1 cellular context compared by ENCODE assay signal in the genomic region with DNA sequence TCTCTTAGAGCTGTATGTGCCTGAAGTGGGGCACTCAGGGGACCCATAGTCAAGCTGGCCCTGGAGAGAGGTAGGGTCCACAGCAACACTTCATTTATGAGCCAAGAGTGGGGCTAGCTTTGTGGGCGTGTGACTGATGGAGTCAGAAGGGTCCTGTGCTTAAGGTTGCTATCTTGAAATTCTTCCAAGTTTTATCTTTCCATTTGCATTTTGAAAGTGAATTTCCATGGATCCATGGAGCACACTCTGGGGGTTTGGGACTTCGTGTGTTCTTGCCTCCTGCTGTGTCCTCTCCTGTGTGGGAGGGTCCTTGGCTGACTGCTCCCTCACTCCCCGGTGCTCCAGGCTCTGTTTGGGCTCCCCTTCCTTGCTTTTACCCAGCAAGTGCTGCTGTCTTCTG.
TF ChIP-seq lines count a peak whose summit lies in the region.

No MANE protein-coding gene starts in this region.

TF ChIP-seq in GM12878, 131 proteins besides CTCF, POLR2A, EP300 and RAD21:
- TF ChIP-seq KLF5 (IDR thresholded peaks at IDR 0.05; ENCODE audit: partially characterized antibody) (no peak), ASH2L (IDR thresholded peaks at IDR 0.05; ENCODE audit: borderline replicate concordance, low read depth) (no peak), NBN (IDR thresholded peaks at IDR 0.05) (no peak), SIN3A (IDR thresholded peaks at IDR 0.05; ENCODE audit: low read depth, low read length) (no peak), POLR2AphosphoS2 (IDR thresholded peaks at IDR 0.05; ENCODE audit: low read depth, low read length) (no peak), MYC (IDR thresholded peaks at IDR 0.05; ENCODE audit: insufficient read depth, insufficient read length, insufficient replicate concordance, low read length, severe bottlenecking) (no peak), LARP7 (IDR thresholded peaks at IDR 0.05) (no peak), SPI1 (IDR thresholded peaks at IDR 0.05; ENCODE audit: borderline replicate concordance, insufficient read depth, low read depth, low read length) (no peak), ZBED1 (IDR thresholded peaks at IDR 0.05; ENCODE audit: borderline replicate concordance) (no peak), YBX1 (IDR thresholded peaks at IDR 0.05) (no peak), KAT2A (conservative IDR thresholded peaks at IDR 0.05; ENCODE audit: control insufficient read depth, low read depth, low read length) (no peak), SUPT20H (IDR thresholded peaks at IDR 0.05; ENCODE audit: borderline replicate concordance, control insufficient read depth, low read depth, low read length) (no peak), HDGF (IDR thresholded peaks at IDR 0.05) (no peak), IKZF1 (conservative IDR thresholded peaks at IDR 0.05) (no peak), TCF12 (IDR thresholded peaks at IDR 0.05; ENCODE audit: low read depth, low read length) (no peak)
- TF ChIP-seq, protein P1, sequence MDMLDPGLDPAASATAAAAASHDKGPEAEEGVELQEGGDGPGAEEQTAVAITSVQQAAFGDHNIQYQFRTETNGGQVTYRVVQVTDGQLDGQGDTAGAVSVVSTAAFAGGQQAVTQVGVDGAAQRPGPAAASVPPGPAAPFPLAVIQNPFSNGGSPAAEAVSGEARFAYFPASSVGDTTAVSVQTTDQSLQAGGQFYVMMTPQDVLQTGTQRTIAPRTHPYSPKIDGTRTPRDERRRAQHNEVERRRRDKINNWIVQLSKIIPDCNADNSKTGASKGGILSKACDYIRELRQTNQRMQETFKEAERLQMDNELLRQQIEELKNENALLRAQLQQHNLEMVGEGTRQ (IDR thresholded peaks at IDR 0.05; ENCODE audit: borderline replicate concordance, low read depth, low read length), result no peak
- TF ChIP-seq, protein P2, sequence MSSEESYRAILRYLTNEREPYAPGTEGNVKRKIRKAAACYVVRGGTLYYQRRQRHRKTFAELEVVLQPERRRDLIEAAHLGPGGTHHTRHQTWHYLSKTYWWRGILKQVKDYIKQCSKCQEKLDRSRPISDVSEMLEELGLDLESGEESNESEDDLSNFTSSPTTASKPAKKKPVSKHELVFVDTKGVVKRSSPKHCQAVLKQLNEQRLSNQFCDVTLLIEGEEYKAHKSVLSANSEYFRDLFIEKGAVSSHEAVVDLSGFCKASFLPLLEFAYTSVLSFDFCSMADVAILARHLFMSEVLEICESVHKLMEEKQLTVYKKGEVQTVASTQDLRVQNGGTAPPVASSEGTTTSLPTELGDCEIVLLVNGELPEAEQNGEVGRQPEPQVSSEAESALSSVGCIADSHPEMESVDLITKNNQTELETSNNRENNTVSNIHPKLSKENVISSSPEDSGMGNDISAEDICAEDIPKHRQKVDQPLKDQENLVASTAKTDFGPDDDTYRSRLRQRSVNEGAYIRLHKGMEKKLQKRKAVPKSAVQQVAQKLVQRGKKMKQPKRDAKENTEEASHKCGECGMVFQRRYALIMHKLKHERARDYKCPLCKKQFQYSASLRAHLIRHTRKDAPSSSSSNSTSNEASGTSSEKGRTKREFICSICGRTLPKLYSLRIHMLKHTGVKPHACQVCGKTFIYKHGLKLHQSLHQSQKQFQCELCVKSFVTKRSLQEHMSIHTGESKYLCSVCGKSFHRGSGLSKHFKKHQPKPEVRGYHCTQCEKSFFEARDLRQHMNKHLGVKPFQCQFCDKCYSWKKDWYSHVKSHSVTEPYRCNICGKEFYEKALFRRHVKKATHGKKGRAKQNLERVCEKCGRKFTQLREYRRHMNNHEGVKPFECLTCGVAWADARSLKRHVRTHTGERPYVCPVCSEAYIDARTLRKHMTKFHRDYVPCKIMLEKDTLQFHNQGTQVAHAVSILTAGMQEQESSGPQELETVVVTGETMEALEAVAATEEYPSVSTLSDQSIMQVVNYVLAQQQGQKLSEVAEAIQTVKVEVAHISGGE (CRISPR knock-in tag; IDR thresholded peaks at IDR 0.05), result no peak
- TF ChIP-seq, protein P3, sequence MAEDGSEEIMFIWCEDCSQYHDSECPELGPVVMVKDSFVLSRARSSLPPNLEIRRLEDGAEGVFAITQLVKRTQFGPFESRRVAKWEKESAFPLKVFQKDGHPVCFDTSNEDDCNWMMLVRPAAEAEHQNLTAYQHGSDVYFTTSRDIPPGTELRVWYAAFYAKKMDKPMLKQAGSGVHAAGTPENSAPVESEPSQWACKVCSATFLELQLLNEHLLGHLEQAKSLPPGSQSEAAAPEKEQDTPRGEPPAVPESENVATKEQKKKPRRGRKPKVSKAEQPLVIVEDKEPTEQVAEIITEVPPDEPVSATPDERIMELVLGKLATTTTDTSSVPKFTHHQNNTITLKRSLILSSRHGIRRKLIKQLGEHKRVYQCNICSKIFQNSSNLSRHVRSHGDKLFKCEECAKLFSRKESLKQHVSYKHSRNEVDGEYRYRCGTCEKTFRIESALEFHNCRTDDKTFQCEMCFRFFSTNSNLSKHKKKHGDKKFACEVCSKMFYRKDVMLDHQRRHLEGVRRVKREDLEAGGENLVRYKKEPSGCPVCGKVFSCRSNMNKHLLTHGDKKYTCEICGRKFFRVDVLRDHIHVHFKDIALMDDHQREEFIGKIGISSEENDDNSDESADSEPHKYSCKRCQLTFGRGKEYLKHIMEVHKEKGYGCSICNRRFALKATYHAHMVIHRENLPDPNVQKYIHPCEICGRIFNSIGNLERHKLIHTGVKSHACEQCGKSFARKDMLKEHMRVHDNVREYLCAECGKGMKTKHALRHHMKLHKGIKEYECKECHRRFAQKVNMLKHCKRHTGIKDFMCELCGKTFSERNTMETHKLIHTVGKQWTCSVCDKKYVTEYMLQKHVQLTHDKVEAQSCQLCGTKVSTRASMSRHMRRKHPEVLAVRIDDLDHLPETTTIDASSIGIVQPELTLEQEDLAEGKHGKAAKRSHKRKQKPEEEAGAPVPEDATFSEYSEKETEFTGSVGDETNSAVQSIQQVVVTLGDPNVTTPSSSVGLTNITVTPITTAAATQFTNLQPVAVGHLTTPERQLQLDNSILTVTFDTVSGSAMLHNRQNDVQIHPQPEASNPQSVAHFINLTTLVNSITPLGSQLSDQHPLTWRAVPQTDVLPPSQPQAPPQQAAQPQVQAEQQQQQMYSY (CRISPR knock-in tag; IDR thresholded peaks at IDR 0.05), result no peak
